In the genomic region with DNA sequence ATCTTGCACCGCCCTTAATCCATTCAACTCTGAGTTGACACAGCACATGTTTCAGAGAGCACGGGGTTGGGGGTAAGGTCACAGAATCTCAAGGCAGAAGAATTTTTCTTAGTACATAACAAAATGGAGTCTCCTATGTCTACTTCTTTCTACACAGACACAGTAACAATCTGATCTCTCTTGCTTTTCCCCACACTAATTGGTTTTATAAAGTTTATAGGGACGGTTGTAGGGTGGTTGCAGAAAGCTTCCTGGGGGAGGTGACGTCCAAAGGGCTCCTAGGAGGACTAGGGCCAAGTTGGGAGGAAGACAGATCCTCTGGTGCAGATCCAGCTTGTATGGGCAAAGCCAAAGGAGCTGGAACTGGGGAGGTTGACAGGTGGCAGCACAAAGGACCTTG, we compare ENCODE assay signal across 9 cellular contexts. TPM values are rescaled to one million over a fixed set of nuclear protein-coding genes. Genes with fewer than 3 reads are reported as not detected.
DNase-seq lines count a peak whose midpoint lies in the region; ATAC-seq, FAIRE-seq and TF ChIP-seq lines count a peak whose summit lies in the region.
"Not testable (repeated sequence)": the region's sequence is repeated elsewhere in the genome, so short reads cannot be mapped to it uniquely, and the experiment has no call there.
"Had no signal": no experiment of that assay in that cellular context is flagged by ENCODE, and none has a peak within 500 bp of the region (broad histone marks: within the 10 kb centered on the region; RNA-seq: fewer than 3 reads in every experiment).

No MANE protein-coding gene starts in this region.

- not testable (repeated sequence) for H4K12ac ChIP-seq in trophoblast cell (ENCODE audit: low read depth, low read length)

- in situ Hi-C loops in K562 (cut with MboI), result not testable (repeated sequence)

- not testable (repeated sequence) for H4K20me1 ChIP-seq in K562 (replicated peaks; ENCODE audit: control insufficient read depth, insufficient read depth, low read length)

- CTCF ChIA-PET in CD4-positive, alpha-beta T cell (lab: Charles Lee); K562 (lab: Yijun Ruan, JAX; ENCODE audit: low intra/inter-chr PET ratio): not testable (repeated sequence)

- peak overlapping the region; percentile 86 for H2AFZ ChIP-seq in K562 (ENCODE audit: low read depth, low read length)
- H2AFZ ChIP-seq in trophoblast cell (ENCODE audit: insufficient read depth, low read length, poor library complexity), result not testable (repeated sequence)

- not testable (repeated sequence) for DNase-seq in CD4-positive, alpha-beta T cell; activated T-helper 1 cell treated with anti-CD3 and anti-CD28 coated beads, Interleukin-12 subunit alpha, Interleukin-12 subunit beta, Interleukin-2, Interleukin-4 antibody, amounts not matched to agents 30 ng/mL and 10 ng/mL and 1 ng/mL, durations not matched to agents 14 hours and 24 hours and 36 hours (ENCODE audit: low spot score); K562 (ENCODE audit: extremely low read depth in 1 of 4, low spot score in 3 of 4); glutamatergic neuron; natural killer cell; trophoblast cell

- H3K27ac Mint-ChIP-seq in CD4-positive, alpha-beta T cell; natural killer cell: not testable (repeated sequence)
- peak overlapping the region; percentile 43 for H3K27ac Mint-ChIP-seq in activated T-helper 1 cell treated with anti-CD3 and anti-CD28 coated beads, Interleukin-12 subunit alpha, Interleukin-12 subunit beta, Interleukin-2, Interleukin-4 antibody, amounts not matched to agents 30 ng/mL and 10 ng/mL and 1 ng/mL, durations not matched to agents 14 hours and 24 hours and 36 hours
- H3K27ac Mint-ChIP-seq in glutamatergic neuron (ENCODE audit: unreplicated experiment), result peak overlapping the region; percentile 33

- not testable (repeated sequence) for H3K4me3 ChIP-seq in HUES64 (ENCODE audit: low read length); K562; trophoblast cell (ENCODE audit: low read depth, low read length)

- BruUV-seq in K562 (replicated peaks; lab: Mats Ljungman, UMichigan), result not testable (repeated sequence)

- FAIRE-seq in K562 (lab: Jason Lieb, UNC), result not testable (repeated sequence)

- not testable (repeated sequence) for H3K9me3 Mint-ChIP-seq in CD4-positive, alpha-beta T cell; activated T-helper 1 cell treated with anti-CD3 and anti-CD28 coated beads, Interleukin-12 subunit alpha, Interleukin-12 subunit beta, Interleukin-2, Interleukin-4 antibody, amounts not matched to agents 30 ng/mL and 10 ng/mL and 1 ng/mL, durations not matched to agents 14 hours and 24 hours and 36 hours; glutamatergic neuron (ENCODE audit: unreplicated experiment); natural killer cell

- not testable (repeated sequence) for TF ChIP-seq EP300 in K562 (IDR thresholded peaks at IDR 0.05; ENCODE audit: low read length)

- H3K14ac ChIP-seq in trophoblast cell (ENCODE audit: low read length), result not testable (repeated sequence)

- peak overlapping the region; percentile 28 for H4K91ac ChIP-seq in trophoblast cell (ENCODE audit: low read depth, low read length)

- not testable (repeated sequence) for H2BK5ac ChIP-seq in trophoblast cell (ENCODE audit: low read depth, low read length, poor library complexity)

- intact Hi-C loops in CD4-positive, alpha-beta T cell (cut with DNase I, micrococcal nuclease), result loop anchor here in 1 of 2 experiments (10.0 kb wide), 1 partner anchor 209 kb away; a partner anchor contains a TSS
- intact Hi-C loops in activated T-helper 1 cell treated with anti-CD3 and anti-CD28 coated beads, Interleukin-12 subunit alpha, Interleukin-12 subunit beta, Interleukin-2, Interleukin-4 antibody, amounts not matched to agents 30 ng/mL and 10 ng/mL and 1 ng/mL, durations not matched to agents 14 hours and 24 hours and 36 hours (cut with micrococcal nuclease), result loop anchor here (10.0 kb wide), 1 partner anchor 199 kb away; a partner anchor contains a TSS
- intact Hi-C loops in K562 (cut with micrococcal nuclease); natural killer cell (cut with micrococcal nuclease): not testable (repeated sequence)

- peaks cover 26% of the 10 kb centered on the region for H3K4me1 ChIP-seq in HUES64 (ENCODE audit: insufficient read depth, low read length)
- peaks cover 51 to 65% of the 10 kb centered on the region in 2 experiments for H3K4me1 ChIP-seq in K562 (replicated peaks in 1 of 2; ENCODE audit: control insufficient read depth in 2 of 2, insufficient read depth in 2 of 2, low read length in 2 of 2)
- peaks cover 8 to 11% of the 10 kb centered on the region in 2 experiments for H3K4me1 ChIP-seq in trophoblast cell (ENCODE audit: control insufficient read depth in 1 of 2, insufficient read depth in 2 of 2, low read length in 2 of 2)

- peak overlapping the region; percentile 96; the same call in 1 of the 2 replicates for H3K4me2 ChIP-seq in K562 (ENCODE audit: insufficient read depth, low read length)
- not testable (repeated sequence) for H3K4me2 ChIP-seq in trophoblast cell (ENCODE audit: low read length)

- not testable (repeated sequence) for H3K18ac ChIP-seq in trophoblast cell (ENCODE audit: low read length)

- not testable (repeated sequence) for H2AK5ac ChIP-seq in trophoblast cell (ENCODE audit: low read length)

- not testable (repeated sequence) for H2BK12ac ChIP-seq in trophoblast cell (ENCODE audit: low read length)

- not testable (repeated sequence) for H3K23ac ChIP-seq in trophoblast cell (ENCODE audit: low read length)

- H3K79me2 ChIP-seq in K562 (ENCODE audit: control insufficient read depth, insufficient read depth, low read length), result peaks cover 32% of the 10 kb centered on the region
- not testable (repeated sequence) for H3K79me2 ChIP-seq in trophoblast cell (ENCODE audit: control insufficient read depth, insufficient read depth, low read length, poor library complexity)

- peaks cover 20% of the 10 kb centered on the region for H3K27me3 ChIP-seq in CD4-positive, alpha-beta T cell (ENCODE audit: control insufficient read depth, insufficient read depth, low read length)
- H3K27me3 ChIP-seq in HUES64 (ENCODE audit: insufficient read depth, low read length); K562 (ENCODE audit: control insufficient read depth in 2 of 2, insufficient read depth in 2 of 2, low read length in 2 of 2); trophoblast cell (ENCODE audit: insufficient read depth, low read length): not testable (repeated sequence)

- not testable (repeated sequence) for H4K8ac ChIP-seq in trophoblast cell (ENCODE audit: low read depth, low read length)

- not testable (repeated sequence) for H3K4ac ChIP-seq in trophoblast cell (ENCODE audit: low read depth, low read length)

- H3K27me3 Mint-ChIP-seq in CD4-positive, alpha-beta T cell, result peaks cover 32% of the 10 kb centered on the region
- peaks cover 23% of the 10 kb centered on the region for H3K27me3 Mint-ChIP-seq in activated T-helper 1 cell treated with anti-CD3 and anti-CD28 coated beads, Interleukin-12 subunit alpha, Interleukin-12 subunit beta, Interleukin-2, Interleukin-4 antibody, amounts not matched to agents 30 ng/mL and 10 ng/mL and 1 ng/mL, durations not matched to agents 14 hours and 24 hours and 36 hours (ENCODE audit: insufficient read depth)
- H3K27me3 Mint-ChIP-seq in glutamatergic neuron (ENCODE audit: unreplicated experiment); natural killer cell (ENCODE audit: low read depth in 2 of 2): not testable (repeated sequence)

- not testable (repeated sequence) for H3K9me1 ChIP-seq in K562 (ENCODE audit: control insufficient read depth, insufficient read depth, low read length)

- not testable (repeated sequence) for H3K9me3 ChIP-seq in CD4-positive, alpha-beta T cell (ENCODE audit: control insufficient read depth, low read length); HUES64 (ENCODE audit: insufficient read depth, low read depth, low read length); K562 (replicated peaks; ENCODE audit: control insufficient read depth, insufficient read depth, low read depth, low read length); trophoblast cell (ENCODE audit: insufficient read depth, low read depth, low read length)

- H3K4me3 Mint-ChIP-seq in CD4-positive, alpha-beta T cell, result peak overlapping the region; percentile 61
- peak overlapping the region; percentile 56 for H3K4me3 Mint-ChIP-seq in activated T-helper 1 cell treated with anti-CD3 and anti-CD28 coated beads, Interleukin-12 subunit alpha, Interleukin-12 subunit beta, Interleukin-2, Interleukin-4 antibody, amounts not matched to agents 30 ng/mL and 10 ng/mL and 1 ng/mL, durations not matched to agents 14 hours and 24 hours and 36 hours
- peak overlapping the region; percentile 6 for H3K4me3 Mint-ChIP-seq in glutamatergic neuron (ENCODE audit: unreplicated experiment)
- peak overlapping the region; percentile 70 for H3K4me3 Mint-ChIP-seq in natural killer cell

- not testable (repeated sequence) for H3K27ac ChIP-seq in CD4-positive, alpha-beta T cell (ENCODE audit: low read depth, low read length); trophoblast cell (ENCODE audit: low read depth, low read length)
- H3K27ac ChIP-seq in HUES64 (ENCODE audit: low read depth, low read length) (peak overlapping the region; percentile 58; the same call in 1 of the 2 replicates), K562 (ENCODE audit: extremely low read depth, low read depth, low read length) (peak overlapping the region; percentile 45; the same call in 2 of the 3 replicates)

- H3K9ac ChIP-seq in HUES64 (ENCODE audit: low read depth, low read length) (peak overlapping the region; percentile 5; the same call in 1 of the 2 replicates), K562 (ENCODE audit: insufficient read depth in 1 of 2, low read depth in 2 of 2, low read length in 2 of 2) (peak overlapping the region; percentile 16 to 99; a peak in 1 of 4 replicates)
- H3K9ac ChIP-seq in trophoblast cell (ENCODE audit: low read length), result not testable (repeated sequence)

- not testable (repeated sequence) for H3K79me1 ChIP-seq in trophoblast cell (ENCODE audit: low read length)

- ATAC-seq in CD4-positive, alpha-beta T cell (ENCODE audit: poor library complexity); K562; natural killer cell: not testable (repeated sequence)

- TF ChIP-seq POLR2A in K562 (conservative IDR thresholded peaks at IDR 0.05), result not testable (repeated sequence)

- H3K36me3 Mint-ChIP-seq in CD4-positive, alpha-beta T cell (ENCODE audit: low read depth), result peaks cover 13% of the 10 kb centered on the region
- H3K36me3 Mint-ChIP-seq in activated T-helper 1 cell treated with anti-CD3 and anti-CD28 coated beads, Interleukin-12 subunit alpha, Interleukin-12 subunit beta, Interleukin-2, Interleukin-4 antibody, amounts not matched to agents 30 ng/mL and 10 ng/mL and 1 ng/mL, durations not matched to agents 14 hours and 24 hours and 36 hours (ENCODE audit: low read depth); glutamatergic neuron (ENCODE audit: unreplicated experiment); natural killer cell: not testable (repeated sequence)

- POLR2A ChIA-PET in CD4-positive, alpha-beta T cell (lab: Charles Lee), result not testable (repeated sequence)
- POLR2A ChIA-PET in K562 (lab: Yijun Ruan, JAX), result interaction anchor here (0.8 to 2.4 kb wide), 3 partner anchors 10 to 18 kb away, joined by 3 to 12 read pairs (median 4); no protein-coding TSS in a partner anchor

- 65% methylated on average over 2 of the region's 4 CpGs for WGBS in HUES64
- 40% methylated on average over 2 of the region's 4 CpGs for WGBS in K562 (ENCODE audit: insufficient coverage, low coverage, missing lambda C conversion rate)
- WGBS in trophoblast cell (ENCODE audit: extremely low coverage, insufficient coverage, insufficient read length), result no CpG with 5 or more reads among the region's 4 CpGs

- TF ChIP-seq CTCF in CD4-positive, alpha-beta T cell (IDR thresholded peaks at IDR 0.05); K562 (IDR thresholded peaks at IDR 0.05 in 2 of 3, conservative IDR thresholded peaks at IDR 0.05 in 1 of 3; ENCODE audit: insufficient read depth in 2 of 3, low read depth in 1 of 3, low read length in 3 of 3); glutamatergic neuron (IDR thresholded peaks at IDR 0.05; ENCODE audit: partially characterized antibody, unreplicated experiment); natural killer cell (IDR thresholded peaks at IDR 0.05): not testable (repeated sequence)

- not testable (repeated sequence) for TF ChIP-seq RAD21 in K562 (CRISPR knock-in tag; conservative IDR thresholded peaks at IDR 0.05 in 1 of 2, IDR thresholded peaks at IDR 0.05 in 1 of 2)

- H3K36me3 ChIP-seq in HUES64 (ENCODE audit: insufficient read depth, low read length); trophoblast cell (ENCODE audit: control insufficient read depth in 1 of 2, insufficient read depth in 2 of 2, low read length in 2 of 2): not testable (repeated sequence)
- peaks cover 16% of the 10 kb centered on the region for H3K36me3 ChIP-seq in K562 (ENCODE audit: control insufficient read depth, insufficient read depth, low read length)

- not testable (repeated sequence) for H2BK120ac ChIP-seq in trophoblast cell (ENCODE audit: insufficient read depth, low read length, poor library complexity)

- H3K4me1 Mint-ChIP-seq in CD4-positive, alpha-beta T cell (ENCODE audit: low read depth), result not testable (repeated sequence)
- H3K4me1 Mint-ChIP-seq in activated T-helper 1 cell treated with anti-CD3 and anti-CD28 coated beads, Interleukin-12 subunit alpha, Interleukin-12 subunit beta, Interleukin-2, Interleukin-4 antibody, amounts not matched to agents 30 ng/mL and 10 ng/mL and 1 ng/mL, durations not matched to agents 14 hours and 24 hours and 36 hours (ENCODE audit: low read depth), result peaks cover 34% of the 10 kb centered on the region
- peaks cover 14% of the 10 kb centered on the region for H3K4me1 Mint-ChIP-seq in glutamatergic neuron (ENCODE audit: low read depth, unreplicated experiment)
- H3K4me1 Mint-ChIP-seq in natural killer cell, result peaks cover 32 to 38% of the 10 kb centered on the region in 2 donors

RNA-seq across cellular contexts. Expression of a gene that starts 2.6 kb away (rescaled TPM):
- 100 to 1,000 TPM; 223 to 224 TPM for total RNA-seq in CD4-positive, alpha-beta T cell
- 76.7 TPM for polyA plus RNA-seq in HUES64 (2013, experiment 1 of 2)
- 75.6 TPM for polyA plus RNA-seq in HUES64 (2013, experiment 2 of 2)
- 289 and 303 TPM in 2 replicates for total RNA-seq in activated T-helper 1 cell treated with anti-CD3 and anti-CD28 coated beads, Interleukin-12 subunit alpha, Interleukin-12 subunit beta, Interleukin-2, Interleukin-4 antibody, amounts not matched to agents 30 ng/mL and 10 ng/mL and 1 ng/mL, durations not matched to agents 14 hours and 24 hours and 36 hours
- 348 and 937 TPM in 2 replicates for total RNA-seq in K562 (2011; cell fraction: chromatin; rRNA removed; ENCODE audit: low replicate concordance)
- 683 and 713 TPM in 2 replicates for total RNA-seq in K562 (2011; cell fraction: nucleolus; rRNA removed)
- 505 and 528 TPM in 2 replicates for total RNA-seq in K562 (2011; cell fraction: nucleoplasm; rRNA removed)
- total RNA-seq in K562 (2014; rRNA removed), result 408 and 468 TPM in 2 replicates
- total RNA-seq in K562 (2014; rRNA removed; fragmentation: Illumina TruSeq; extraction: Trizol), result 111 and 135 TPM in 2 replicates
- 242 and 251 TPM in 2 replicates for total RNA-seq in K562 (2015; rRNA removed; fragmentation: Illumina TruSeq; extraction: Trizol)
- 404 and 408 TPM in 2 replicates for total RNA-seq in K562 (2021)
- polyA plus RNA-seq in K562 (2011; rRNA removed), result 172 and 261 TPM in 2 replicates
- 251 and 329 TPM in 2 replicates for polyA plus RNA-seq in K562 (2011; cell fraction: cytosol; rRNA removed)
- 669 and 851 TPM in 2 replicates for polyA plus RNA-seq in K562 (2011; cell fraction: nucleus; rRNA removed)
- 286 and 337 TPM in 2 replicates for polyA plus RNA-seq in K562 (2012)
- 209 and 273 TPM in 2 replicates for polyA plus RNA-seq in K562 (2014; fragmentation: Illumina TruSeq; extraction: Trizol)
- polyA plus RNA-seq in K562 (2014; fragmentation: Nextera tagmentation; extraction: Ambion mirVana), result 10 to 100 TPM; 10.8 to 32.9 TPM
- polyA plus RNA-seq in K562 (2014; rRNA removed), result 423 and 426 TPM in 2 replicates
- 81.2 and 91.3 TPM in 2 replicates for polyA minus RNA-seq in K562 (2011; rRNA and poly(A)+ RNA removed)
- 141 and 202 TPM in 2 replicates for polyA minus RNA-seq in K562 (2011; cell fraction: cytosol; rRNA and poly(A)+ RNA removed)
- polyA minus RNA-seq in K562 (2011; cell fraction: nucleus; rRNA and poly(A)+ RNA removed), result 134 and 170 TPM in 2 replicates
- 216 TPM for total RNA-seq in glutamatergic neuron (ENCODE audit: unreplicated experiment)
- total RNA-seq in natural killer cell, result 100 to 1,000 TPM; 346 to 393 (median 360) TPM
- 61.7 and 64.8 TPM in 2 replicates for polyA plus RNA-seq in trophoblast cell (2013)

RNA-seq across cellular contexts. Expression of a gene that starts 20.5 kb away (rescaled TPM):
- 10 to 100 TPM; 60.1 to 62.8 TPM for total RNA-seq in CD4-positive, alpha-beta T cell
- polyA plus RNA-seq in HUES64 (2013, experiment 1 of 2), result 955 TPM
- 967 TPM for polyA plus RNA-seq in HUES64 (2013, experiment 2 of 2)
- 278 and 289 TPM in 2 replicates for total RNA-seq in activated T-helper 1 cell treated with anti-CD3 and anti-CD28 coated beads, Interleukin-12 subunit alpha, Interleukin-12 subunit beta, Interleukin-2, Interleukin-4 antibody, amounts not matched to agents 30 ng/mL and 10 ng/mL and 1 ng/mL, durations not matched to agents 14 hours and 24 hours and 36 hours
- 78.9 and 217 TPM in 2 replicates for total RNA-seq in K562 (2011; cell fraction: chromatin; rRNA removed; ENCODE audit: low replicate concordance)
- 419 and 483 TPM in 2 replicates for total RNA-seq in K562 (2011; cell fraction: nucleolus; rRNA removed)
- 278 and 289 TPM in 2 replicates for total RNA-seq in K562 (2011; cell fraction: nucleoplasm; rRNA removed)
- total RNA-seq in K562 (2014; rRNA removed) (2,150 and 3,084 TPM in 2 replicates), K562 (2014; rRNA removed; fragmentation: Illumina TruSeq; extraction: Trizol) (412 and 592 TPM in 2 replicates), K562 (2015; rRNA removed; fragmentation: Illumina TruSeq; extraction: Trizol) (1,399 and 1,422 TPM in 2 replicates), K562 (2021) (1,400 and 1,492 TPM in 2 replicates), glutamatergic neuron (ENCODE audit: unreplicated experiment) (712 TPM), natural killer cell (100 to 1,000 TPM; 172 to 218 (median 212) TPM)
- polyA plus RNA-seq in K562 (2011; rRNA removed) (910 and 997 TPM in 2 replicates), K562 (2014; fragmentation: Illumina TruSeq; extraction: Trizol) (1,177 and 1,409 TPM in 2 replicates), K562 (2014; fragmentation: Nextera tagmentation; extraction: Ambion mirVana) (1,000 to 10,000 TPM in 1 of 2 experiments, 100 to 1,000 TPM in 1; 739 to 1,204 TPM), K562 (2014; rRNA removed) (1,679 and 1,695 TPM in 2 replicates)
- polyA plus RNA-seq in K562 (2011; cell fraction: cytosol; rRNA removed), result 1,621 and 2,879 TPM in 2 replicates
- polyA plus RNA-seq in K562 (2011; cell fraction: nucleus; rRNA removed), result 798 and 965 TPM in 2 replicates
- 1,622 and 1,822 TPM in 2 replicates for polyA plus RNA-seq in K562 (2012)
- polyA minus RNA-seq in K562 (2011; rRNA and poly(A)+ RNA removed), result 380 and 408 TPM in 2 replicates
- polyA minus RNA-seq in K562 (2011; cell fraction: cytosol; rRNA and poly(A)+ RNA removed), result 440 and 451 TPM in 2 replicates
- 118 and 167 TPM in 2 replicates for polyA minus RNA-seq in K562 (2011; cell fraction: nucleus; rRNA and poly(A)+ RNA removed)
- 1,111 and 1,164 TPM in 2 replicates for polyA plus RNA-seq in trophoblast cell (2013)

RNA-seq across cellular contexts. Expression of a gene that starts 25.6 kb away (rescaled TPM):
- total RNA-seq in CD4-positive, alpha-beta T cell, result 1 to 10 TPM in 1 of 2 experiments, under 1 TPM in 1; 0.92 to 1.4 TPM
- 14.7 TPM for polyA plus RNA-seq in HUES64 (2013, experiment 1 of 2)
- 11.6 TPM for polyA plus RNA-seq in HUES64 (2013, experiment 2 of 2)
- total RNA-seq in activated T-helper 1 cell treated with anti-CD3 and anti-CD28 coated beads, Interleukin-12 subunit alpha, Interleukin-12 subunit beta, Interleukin-2, Interleukin-4 antibody, amounts not matched to agents 30 ng/mL and 10 ng/mL and 1 ng/mL, durations not matched to agents 14 hours and 24 hours and 36 hours, result 18.5 and 19.9 TPM in 2 replicates
- 2.8 and 15.1 TPM in 2 replicates for total RNA-seq in K562 (2011; cell fraction: chromatin; rRNA removed; ENCODE audit: low replicate concordance)
- 22.0 and 23.0 TPM in 2 replicates for total RNA-seq in K562 (2011; cell fraction: nucleolus; rRNA removed)
- 9.8 and 13.5 TPM in 2 replicates for total RNA-seq in K562 (2011; cell fraction: nucleoplasm; rRNA removed)
- total RNA-seq in K562 (2014; rRNA removed), result 23.8 and 36.3 TPM in 2 replicates
- total RNA-seq in K562 (2014; rRNA removed; fragmentation: Illumina TruSeq; extraction: Trizol), result 1.5 and 2.0 TPM in 2 replicates
- 6.2 and 6.6 TPM in 2 replicates for total RNA-seq in K562 (2015; rRNA removed; fragmentation: Illumina TruSeq; extraction: Trizol)
- 26.7 and 27.8 TPM in 2 replicates for total RNA-seq in K562 (2021)
- 4.3 and 6.2 TPM in 2 replicates for polyA plus RNA-seq in K562 (2011; rRNA removed)
- polyA plus RNA-seq in K562 (2011; cell fraction: cytosol; rRNA removed), result 11.0 and 34.8 TPM in 2 replicates
- polyA plus RNA-seq in K562 (2011; cell fraction: nucleus; rRNA removed), result 27.2 and 46.8 TPM in 2 replicates
- polyA plus RNA-seq in K562 (2012), result 20.9 and 25.8 TPM in 2 replicates
- 5.0 and 14.0 TPM in 2 replicates for polyA plus RNA-seq in K562 (2014; fragmentation: Illumina TruSeq; extraction: Trizol)
- under 1 TPM; 0.23 to 0.85 TPM for polyA plus RNA-seq in K562 (2014; fragmentation: Nextera tagmentation; extraction: Ambion mirVana)
- 21.7 and 27.2 TPM in 2 replicates for polyA plus RNA-seq in K562 (2014; rRNA removed)
- 0.72 and 1.2 TPM in 2 replicates for polyA minus RNA-seq in K562 (2011; rRNA and poly(A)+ RNA removed)
- 5.7 and 7.1 TPM in 2 replicates for polyA minus RNA-seq in K562 (2011; cell fraction: cytosol; rRNA and poly(A)+ RNA removed)
- polyA minus RNA-seq in K562 (2011; cell fraction: nucleus; rRNA and poly(A)+ RNA removed), result 11.9 and 15.1 TPM in 2 replicates
- 5.8 TPM for total RNA-seq in glutamatergic neuron (ENCODE audit: unreplicated experiment)
- total RNA-seq in natural killer cell, result 1 to 10 TPM; 1.7 to 5.2 (median 4.1) TPM
- 7.4 and 7.6 TPM in 2 replicates for polyA plus RNA-seq in trophoblast cell (2013)

RNA-seq across cellular contexts. Expression of a gene that starts 35.4 kb away (rescaled TPM):
- not detected for total RNA-seq in CD4-positive, alpha-beta T cell
- not detected for polyA plus RNA-seq in HUES64 (2013, experiment 1 of 2)
- not detected for polyA plus RNA-seq in HUES64 (2013, experiment 2 of 2)
- total RNA-seq in activated T-helper 1 cell treated with anti-CD3 and anti-CD28 coated beads, Interleukin-12 subunit alpha, Interleukin-12 subunit beta, Interleukin-2, Interleukin-4 antibody, amounts not matched to agents 30 ng/mL and 10 ng/mL and 1 ng/mL, durations not matched to agents 14 hours and 24 hours and 36 hours, result not detected in 2 replicates
- not detected in 2 replicates for total RNA-seq in K562 (2011; cell fraction: chromatin; rRNA removed; ENCODE audit: low replicate concordance)
- not detected in 2 replicates for total RNA-seq in K562 (2011; cell fraction: nucleolus; rRNA removed)
- not detected in 2 replicates for total RNA-seq in K562 (2011; cell fraction: nucleoplasm; rRNA removed)
- total RNA-seq in K562 (2014; rRNA removed), result not detected in 2 replicates
- not detected in 2 replicates for total RNA-seq in K562 (2014; rRNA removed; fragmentation: Illumina TruSeq; extraction: Trizol)
- total RNA-seq in K562 (2015; rRNA removed; fragmentation: Illumina TruSeq; extraction: Trizol), result not detected in 2 replicates
- not detected in 2 replicates for total RNA-seq in K562 (2021)
- polyA plus RNA-seq in K562 (2011; rRNA removed), result not detected in 2 replicates
- polyA plus RNA-seq in K562 (2011; cell fraction: cytosol; rRNA removed), result not detected in 2 replicates
- polyA plus RNA-seq in K562 (2011; cell fraction: nucleus; rRNA removed), result not detected in 2 replicates
- polyA plus RNA-seq in K562 (2012), result 0.14 and 0.18 TPM in 2 replicates
- polyA plus RNA-seq in K562 (2014; fragmentation: Illumina TruSeq; extraction: Trizol), result not detected in 2 replicates
- not detected for polyA plus RNA-seq in K562 (2014; fragmentation: Nextera tagmentation; extraction: Ambion mirVana)
- not detected in 2 replicates for polyA plus RNA-seq in K562 (2014; rRNA removed)
- polyA minus RNA-seq in K562 (2011; rRNA and poly(A)+ RNA removed), result not detected in 2 replicates
- not detected in 2 replicates for polyA minus RNA-seq in K562 (2011; cell fraction: cytosol; rRNA and poly(A)+ RNA removed)
- not detected in 2 replicates for polyA minus RNA-seq in K562 (2011; cell fraction: nucleus; rRNA and poly(A)+ RNA removed)
- total RNA-seq in glutamatergic neuron (ENCODE audit: unreplicated experiment), result not detected
- not detected for total RNA-seq in natural killer cell
- not detected in 2 replicates for polyA plus RNA-seq in trophoblast cell (2013)
- total RNA-seq: LHCN-M2 had no signal
- polyA plus RNA-seq: CD14-positive monocyte had no signal

RNA-seq across cellular contexts. Expression of a gene that starts 46.4 kb away (rescaled TPM):
- total RNA-seq in CD4-positive, alpha-beta T cell, result under 1 TPM; 0.30 to 0.36 TPM
- not detected for polyA plus RNA-seq in HUES64 (2013, experiment 1 of 2)
- polyA plus RNA-seq in HUES64 (2013, experiment 2 of 2), result not detected
- 0.32 TPM in 1 of 2 replicates, not detected in the other for total RNA-seq in activated T-helper 1 cell treated with anti-CD3 and anti-CD28 coated beads, Interleukin-12 subunit alpha, Interleukin-12 subunit beta, Interleukin-2, Interleukin-4 antibody, amounts not matched to agents 30 ng/mL and 10 ng/mL and 1 ng/mL, durations not matched to agents 14 hours and 24 hours and 36 hours
- total RNA-seq in K562 (2011; cell fraction: chromatin; rRNA removed; ENCODE audit: low replicate concordance), result not detected in 2 replicates
- not detected in 2 replicates for total RNA-seq in K562 (2011; cell fraction: nucleolus; rRNA removed)
- total RNA-seq in K562 (2011; cell fraction: nucleoplasm; rRNA removed), result not detected in 2 replicates
- not detected in 2 replicates for total RNA-seq in K562 (2014; rRNA removed)
- not detected in 2 replicates for total RNA-seq in K562 (2014; rRNA removed; fragmentation: Illumina TruSeq; extraction: Trizol)
- total RNA-seq in K562 (2015; rRNA removed; fragmentation: Illumina TruSeq; extraction: Trizol), result not detected in 2 replicates
- total RNA-seq in K562 (2021), result not detected in 2 replicates
- not detected in 2 replicates for polyA plus RNA-seq in K562 (2011; rRNA removed)
- not detected in 2 replicates for polyA plus RNA-seq in K562 (2011; cell fraction: cytosol; rRNA removed)
- polyA plus RNA-seq in K562 (2011; cell fraction: nucleus; rRNA removed), result not detected in 2 replicates
- polyA plus RNA-seq in K562 (2012), result not detected in 2 replicates
- polyA plus RNA-seq in K562 (2014; fragmentation: Illumina TruSeq; extraction: Trizol), result not detected in 2 replicates
- not detected for polyA plus RNA-seq in K562 (2014; fragmentation: Nextera tagmentation; extraction: Ambion mirVana)
- not detected in 2 replicates for polyA plus RNA-seq in K562 (2014; rRNA removed)
- polyA minus RNA-seq in K562 (2011; rRNA and poly(A)+ RNA removed), result not detected in 2 replicates
- polyA minus RNA-seq in K562 (2011; cell fraction: cytosol; rRNA and poly(A)+ RNA removed), result not detected in 2 replicates
- polyA minus RNA-seq in K562 (2011; cell fraction: nucleus; rRNA and poly(A)+ RNA removed), result not detected in 2 replicates
- total RNA-seq in glutamatergic neuron (ENCODE audit: unreplicated experiment), result not detected
- 1 to 10 TPM in 1 of 3 donors, under 1 TPM in 1, not detected in 1; 0.96 to 1.1 TPM for total RNA-seq in natural killer cell
- polyA plus RNA-seq in trophoblast cell (2013), result not detected in 2 replicates

Comparison
In these comparisons a context has a peak if more than half of its experiments do, and no peak if none do; other contexts are left out.
1. H3K4me3 Mint-ChIP-seq: peak in every context shown above with its lines; median percentile 70 in natural killer cell; 61 in CD4-positive, alpha-beta T cell; 56 in activated T-helper 1 cell treated with anti-CD3 and anti-CD28 coated beads, Interleukin-12 subunit alpha, Interleukin-12 subunit beta, Interleukin-2, Interleukin-4 antibody, amounts not matched to agents 30 ng/mL and 10 ng/mL and 1 ng/mL, durations not matched to agents 14 hours and 24 hours and 36 hours; 6 in glutamatergic neuron.